Comparison of ENCODE assay signal across 16 cellular contexts in the genomic region with DNA sequence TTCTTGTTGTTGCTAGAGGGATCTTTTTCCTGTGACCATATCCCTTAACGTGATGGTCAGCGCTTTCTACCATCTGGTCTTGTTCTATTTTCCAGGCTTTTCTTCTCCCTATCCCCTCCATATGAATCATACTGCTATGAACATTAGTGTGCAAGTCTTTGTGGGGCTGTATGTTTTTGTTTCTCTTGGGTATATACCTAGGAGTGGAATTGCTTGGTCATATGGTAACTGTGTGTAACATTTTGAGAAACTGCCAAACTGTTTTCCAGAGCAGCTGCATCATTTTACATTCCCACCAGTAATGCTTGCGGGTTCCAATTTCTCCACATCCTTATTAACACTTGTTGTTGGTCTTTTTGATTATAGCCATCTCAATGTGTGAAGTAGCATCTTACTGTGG.
A peak's percentile ranks its signal among the peaks of the same experiment; 100 is the strongest.
DNase-seq lines count a peak whose midpoint lies in the region; ATAC-seq and TF ChIP-seq lines count a peak whose summit lies in the region.
"Had no signal": no experiment of that assay in that cellular context is flagged by ENCODE, and none has a peak within 500 bp of the region (broad histone marks: within the 10 kb centered on the region; RNA-seq: fewer than 3 reads in every experiment).

No MANE protein-coding gene starts in this region.

- H3K4me3 ChIP-seq in AG04450 (ENCODE audit: low read depth, low read length): no peak overlapping the region
- H3K4me3 ChIP-seq in HEK293 (ENCODE audit: low read depth, low read length): no peak overlapping the region
- H3K4me3 ChIP-seq in cardiac fibroblast (replicated peaks in 1 of 2; ENCODE audit: low read depth in 2 of 2, low read length in 2 of 2): no peak overlapping the region
- no peak overlapping the region for H3K4me3 ChIP-seq in fibroblast of pulmonary artery (replicated peaks; ENCODE audit: low read depth, low read length)

- DNase-seq in AG04450 (ENCODE audit: low read depth, low spot score) (peak; percentile 23), cardiac fibroblast (ENCODE audit: low read depth in 2 of 2) (peak; percentile 29 to 34), fibroblast of pulmonary artery (ENCODE audit: low read depth) (peak; percentile 22), NCI-H524 (lab: John Stamatoyannopoulos, UW) (no peak), NCI-H1092 (lab: John Stamatoyannopoulos, UW) (no peak)
- DNase-seq: 8988T; C1 segment of cervical spinal cord; Calu3; CD4-positive, alpha-beta T cell; DND-41; GDM1 had no signal

- H3K27ac ChIP-seq in AG04450 (ENCODE audit: low read depth, low read length) (no peak overlapping the region), HEK293 (ENCODE audit: extremely low read depth, low read depth, low read length) (no peak overlapping the region)
- H3K27ac ChIP-seq: HL-60 had no signal

- ATAC-seq in GM18861 (IDR thresholded peaks at IDR 0.05; ENCODE audit: unreplicated experiment) (no peak), GM18505 (IDR thresholded peaks at IDR 0.05; ENCODE audit: unreplicated experiment) (no peak)
- ATAC-seq: HCT116 had no signal

- TF ChIP-seq CTCF in AG04450 (IDR thresholded peaks at IDR 0.05; ENCODE audit: low read depth, low read length) (no peak), HEK293 (tag by site-specific recombination; IDR thresholded peaks at IDR 0.05) (no peak), cardiac fibroblast (IDR thresholded peaks at IDR 0.05; ENCODE audit: low read depth, low read length) (no peak), fibroblast of pulmonary artery (IDR thresholded peaks at IDR 0.05; ENCODE audit: low read length, missing control alignments) (no peak)

- no peaks in the 10 kb centered on the region for H3K9me3 ChIP-seq in AG04450 (ENCODE audit: control insufficient read depth, insufficient read depth, low read length)
- no peaks in the 10 kb centered on the region for H3K9me3 ChIP-seq in HEK293 (ENCODE audit: control insufficient read depth, insufficient read depth, low read depth, low read length)

- no peak for TF ChIP-seq POLR2A in GM18505 (IDR thresholded peaks at IDR 0.05; ENCODE audit: borderline replicate concordance, extremely low read depth, insufficient read depth, insufficient read length)

- H3K4me1 ChIP-seq in HEK293 (ENCODE audit: control insufficient read depth, insufficient read depth, low read length): no peaks in the 10 kb centered on the region

- H3K27me3 ChIP-seq in AG04450 (ENCODE audit: control insufficient read depth, insufficient read depth, low read length): no peaks in the 10 kb centered on the region

- H3K36me3 ChIP-seq in HEK293 (ENCODE audit: control insufficient read depth in 2 of 2, insufficient read depth in 1 of 2, low read length in 2 of 2): no peaks in the 10 kb centered on the region

- POLR2A ChIA-PET in AG04450 (lab: Yijun Ruan, JAX): no interaction called here
- POLR2A ChIA-PET in HEK293 (lab: Yijun Ruan, JAX): no interaction called here

- CTCF ChIA-PET in AG04450 (lab: Charles Lee): no interaction called here
- CTCF ChIA-PET in HEK293 (lab: Yijun Ruan, JAX): no interaction called here

TF ChIP-seq in HEK293, 187 proteins besides CTCF, POLR2A, EP300 and RAD21:
- TF ChIP-seq ZNF140 (tag by site-specific recombination; IDR thresholded peaks at IDR 0.05) (peak; percentile 36; the same call in 1 of the 2 replicates), ZNF394 (tag by site-specific recombination; IDR thresholded peaks at IDR 0.05; ENCODE audit: borderline replicate concordance) (no peak)

Comparison
In these comparisons a context has a peak if more than half of its experiments do, and no peak if none do; other contexts are left out.
1. DNase-seq: peak in AG04450 (single experiment), cardiac fibroblast (2 of 2) and fibroblast of pulmonary artery (single experiment); none in NCI-H524 (0 of 2) and NCI-H1092 (single experiment).